ENCODE assay signal across 8 cellular contexts in the genomic region with DNA sequence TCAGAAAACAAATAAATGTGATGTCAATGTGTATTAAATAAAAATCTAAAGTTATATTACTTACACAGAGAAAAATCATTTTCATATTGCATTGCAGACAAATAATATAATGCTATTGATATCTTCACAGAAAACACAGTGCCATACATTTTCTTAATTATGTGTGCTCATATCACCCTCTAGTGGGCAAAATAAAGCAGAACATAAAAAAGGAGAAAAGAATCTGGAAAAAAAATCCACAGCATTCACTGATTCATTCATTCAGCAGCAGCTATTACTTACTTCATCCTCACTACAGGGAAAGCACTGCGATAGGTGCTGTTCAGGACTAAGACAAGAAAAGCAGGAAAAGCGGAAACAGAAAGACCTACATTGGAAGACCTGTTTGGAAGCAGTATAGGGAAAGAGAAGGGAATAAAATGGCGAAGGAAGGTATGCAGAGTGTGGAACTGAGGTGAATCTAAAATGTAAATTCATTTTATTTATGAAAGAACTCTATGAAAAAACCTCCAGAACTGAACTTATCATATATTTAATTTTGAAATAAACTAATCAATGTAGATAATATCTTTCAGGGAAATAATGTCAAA.
A peak's percentile ranks its signal among the peaks of the same experiment; 100 is the strongest.
DNase-seq lines count a peak whose midpoint lies in the region; ATAC-seq and TF ChIP-seq lines count a peak whose summit lies in the region.

No MANE protein-coding gene starts in this region.

- H3K4me3 Mint-ChIP-seq in chondrocyte (ENCODE audit: unreplicated experiment), result no peak overlapping the region
- no peak overlapping the region for H3K4me3 Mint-ChIP-seq in nephron

- peak; percentile 25 to 68 (median 62) for TF ChIP-seq CTCF in heart right ventricle (IDR thresholded peaks at IDR 0.05)
- peak; percentile 88 for TF ChIP-seq CTCF in chondrocyte (IDR thresholded peaks at IDR 0.05)
- peak; percentile 60 to 70 (median 63) for TF ChIP-seq CTCF in nephron (IDR thresholded peaks at IDR 0.05; ENCODE audit: unreplicated experiment in 3 of 3)

- H3K27me3 Mint-ChIP-seq in chondrocyte (ENCODE audit: low read depth) (no peaks in the 10 kb centered on the region), nephron (ENCODE audit: low read depth) (no peaks in the 10 kb centered on the region)

- no peaks in the 10 kb centered on the region for H3K4me1 Mint-ChIP-seq in chondrocyte (ENCODE audit: low read depth)
- H3K4me1 Mint-ChIP-seq in nephron, result no peaks in the 10 kb centered on the region

- peaks cover 2% of the 10 kb centered on the region for H3K36me3 Mint-ChIP-seq in chondrocyte (ENCODE audit: low read depth)
- H3K36me3 Mint-ChIP-seq in nephron (ENCODE audit: low read depth), result peaks cover 9% of the 10 kb centered on the region

- ATAC-seq in heart right ventricle (no peak), Right ventricle myocardium inferior (no peak), HG02885 (IDR thresholded peaks at IDR 0.05; ENCODE audit: poor library complexity, unreplicated experiment) (peak; percentile 68), HG02970 (IDR thresholded peaks at IDR 0.05; ENCODE audit: low FRiP score, unreplicated experiment) (no peak)

- no peaks in the 10 kb centered on the region for H3K4me1 ChIP-seq in heart right ventricle

- DNase-seq in heart right ventricle, result no peak
- DNase-seq in Right ventricle myocardium inferior (ENCODE audit: missing footprints), result no peak
- peak; percentile 23 for DNase-seq in NCI-H446 treated with DMSO at 0.1 percent for 48 hours (lab: John Stamatoyannopoulos, UW)
- no peak for DNase-seq in chondrocyte (ENCODE audit: low spot score)
- DNase-seq in activated CD4-positive, alpha-beta T cell treated with anti-CD3 and anti-CD28 coated beads for 4 hours, result no peak

- no peak overlapping the region for H3K4me3 ChIP-seq in heart right ventricle

- no peak overlapping the region for H3K27ac ChIP-seq in heart right ventricle

- H3K27ac Mint-ChIP-seq in chondrocyte (ENCODE audit: unreplicated experiment) (no peak overlapping the region), nephron (no peak overlapping the region)

- H3K9me3 Mint-ChIP-seq in chondrocyte (ENCODE audit: low read depth) (no peaks in the 10 kb centered on the region), nephron (no peaks in the 10 kb centered on the region)

- no peaks in the 10 kb centered on the region for H3K9me3 ChIP-seq in heart right ventricle

- 82 to 91% methylated on average over 3 of the region's 3 CpGs for WGBS in heart right ventricle, 2 donors

- intact Hi-C loops in heart right ventricle (cut with DNase I), result no loop called here
- intact Hi-C loops in Right ventricle myocardium inferior (cut with DNase I), result no loop called here

- H3K36me3 ChIP-seq in heart right ventricle, result peaks cover 0 to 66% (median 9%) of the 10 kb centered on the region in 9 donors

- H3K27me3 ChIP-seq in heart right ventricle, result no peaks in the 10 kb centered on the region
